Comparison of ENCODE assay signal across 1 cellular context in the genomic region with DNA sequence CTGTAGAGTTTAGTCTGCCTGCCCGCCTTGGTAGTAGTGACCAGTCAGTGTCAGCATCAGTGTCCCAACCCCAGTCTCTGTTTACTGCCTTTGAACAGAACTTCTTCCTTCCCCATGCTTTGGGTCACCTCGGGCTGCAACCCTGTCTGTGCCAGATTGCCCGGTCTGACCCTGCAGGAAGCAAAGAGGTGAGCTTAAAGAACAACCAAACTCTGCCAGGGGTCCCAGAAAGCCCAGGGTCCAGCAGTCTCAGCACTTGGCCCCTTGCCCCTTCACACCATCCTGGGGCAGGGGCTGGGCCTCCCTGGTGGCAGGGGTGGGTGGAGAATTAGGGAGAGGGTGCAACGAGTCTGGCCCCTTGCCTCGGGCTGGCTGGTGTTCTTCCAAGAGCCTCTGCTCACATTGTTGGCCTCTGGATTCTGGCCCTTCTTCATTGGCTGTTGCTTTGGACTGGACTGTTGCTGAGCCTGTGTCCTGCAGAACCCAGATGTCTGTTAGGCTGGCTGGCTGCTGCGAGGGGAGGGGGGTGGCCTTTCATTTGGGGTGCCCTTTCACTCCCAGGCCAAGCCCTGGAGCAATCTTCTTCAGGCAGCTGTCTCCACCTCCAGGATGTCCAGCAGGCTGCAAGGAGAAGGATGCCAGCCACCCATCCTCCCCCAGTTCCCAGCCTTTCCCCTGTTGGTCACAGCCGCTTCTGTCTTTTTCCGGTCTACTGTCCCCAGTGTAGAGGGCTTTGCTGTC.
TF ChIP-seq lines count a peak whose summit lies in the region.

No MANE protein-coding gene starts in this region.

TF ChIP-seq in SK-N-SH, 30 proteins besides CTCF, POLR2A, EP300 and RAD21 (continued from another document):
- TF ChIP-seq GABPA (IDR thresholded peaks at IDR 0.05; ENCODE audit: low read depth) (no peak), SIN3A (IDR thresholded peaks at IDR 0.05; ENCODE audit: borderline replicate concordance, low read depth, low read length) (no peak)
